Comparison of ENCODE assay signal across 24 cellular contexts in the genomic region with DNA sequence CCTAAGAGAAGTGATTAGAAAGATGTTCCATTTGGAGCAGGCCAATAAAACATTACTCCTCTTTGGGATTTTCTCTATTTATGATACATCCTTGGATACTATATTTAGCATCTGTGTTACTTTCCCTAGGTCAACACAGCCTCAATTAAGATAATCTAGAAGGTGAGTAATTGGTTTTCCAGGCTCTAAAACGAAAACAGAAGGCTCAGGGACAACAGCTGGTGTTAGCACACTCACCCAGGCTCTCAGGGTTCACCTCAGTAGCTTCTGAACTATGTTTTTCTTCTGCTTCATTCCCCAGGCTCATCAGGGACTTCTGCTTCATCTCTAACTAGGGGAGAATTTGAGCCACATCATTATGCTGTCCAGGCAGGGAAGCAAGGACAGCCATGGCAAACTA.
A peak's percentile ranks its signal among the peaks of the same experiment; 100 is the strongest.
DNase-seq lines count a peak whose midpoint lies in the region; ATAC-seq and FAIRE-seq lines count a peak whose summit lies in the region.
"Had no signal": no experiment of that assay in that cellular context is flagged by ENCODE, and none has a peak within 500 bp of the region (broad histone marks: within the 10 kb centered on the region; RNA-seq: fewer than 3 reads in every experiment).

No MANE protein-coding gene starts in this region.

- H3K4me3 Mint-ChIP-seq in activated CD4-positive, alpha-beta T cell treated with anti-CD3 and anti-CD28 coated beads for 36 hours: no peak overlapping the region
- no peak overlapping the region for H3K4me3 Mint-ChIP-seq in stimulated activated effector memory CD8-positive, alpha-beta T cell treated with anti-CD3 and anti-CD28 coated beads, Interleukin-12 subunit alpha, Interleukin-12 subunit beta, amount 100 ng/mL, for 72 hours
- H3K4me3 Mint-ChIP-seq: CD4-positive, alpha-beta T cell; IgD-negative memory B cell had no signal

- POLR2A ChIA-PET in activated CD4-positive, alpha-beta T cell treated with anti-CD3 and anti-CD28 coated beads for 36 hours (lab: Charles Lee): no interaction called here

- no peaks in the 10 kb centered on the region for H3K4me1 Mint-ChIP-seq in activated CD4-positive, alpha-beta T cell treated with anti-CD3 and anti-CD28 coated beads for 36 hours
- peaks cover 1% of the 10 kb centered on the region for H3K4me1 Mint-ChIP-seq in stimulated activated effector memory CD8-positive, alpha-beta T cell treated with anti-CD3 and anti-CD28 coated beads, Interleukin-12 subunit alpha, Interleukin-12 subunit beta, amount 100 ng/mL, for 72 hours

- peaks cover 39% of the 10 kb centered on the region for H3K36me3 Mint-ChIP-seq in activated CD4-positive, alpha-beta T cell treated with anti-CD3 and anti-CD28 coated beads for 36 hours (ENCODE audit: low read depth)
- peaks cover 31% of the 10 kb centered on the region for H3K36me3 Mint-ChIP-seq in stimulated activated effector memory CD8-positive, alpha-beta T cell treated with anti-CD3 and anti-CD28 coated beads, Interleukin-12 subunit alpha, Interleukin-12 subunit beta, amount 100 ng/mL, for 72 hours

- CTCF ChIA-PET in activated CD4-positive, alpha-beta T cell treated with anti-CD3 and anti-CD28 coated beads for 36 hours (lab: Charles Lee): interaction anchor here (0.7 to 2.4 kb wide), 4 partner anchors 9 to 153 kb away, joined by 3 to 7 read pairs (median 6); no protein-coding TSS in a partner anchor

- FAIRE-seq in islet of Langerhans (lab: Jason Lieb, UNC): peak; percentile 100
- FAIRE-seq: GM12891, H54, HTR-8/SVneo had no signal

- ATAC-seq in activated CD4-positive, alpha-beta T cell treated with anti-CD3 and anti-CD28 coated beads for 36 hours: no peak
- ATAC-seq in stimulated activated effector memory CD8-positive, alpha-beta T cell treated with anti-CD3 and anti-CD28 coated beads, Interleukin-12 subunit alpha, Interleukin-12 subunit beta, amount 100 ng/mL, for 72 hours: no peak
- no peak for ATAC-seq in HG03095 (IDR thresholded peaks at IDR 0.05; ENCODE audit: unreplicated experiment)
- ATAC-seq: A549, PC-3 had no signal

- H3K27me3 Mint-ChIP-seq in activated CD4-positive, alpha-beta T cell treated with anti-CD3 and anti-CD28 coated beads for 36 hours: no peaks in the 10 kb centered on the region
- H3K27me3 Mint-ChIP-seq: CD4-positive, alpha-beta T cell; IgD-negative memory B cell had no signal

- intact Hi-C loops in activated CD4-positive, alpha-beta T cell treated with anti-CD3 and anti-CD28 coated beads for 36 hours (cut with DNase I, micrococcal nuclease): no loop called here

- no peaks in the 10 kb centered on the region for H3K9me3 Mint-ChIP-seq in activated CD4-positive, alpha-beta T cell treated with anti-CD3 and anti-CD28 coated beads for 36 hours (ENCODE audit: low read depth)
- no peaks in the 10 kb centered on the region for H3K9me3 Mint-ChIP-seq in stimulated activated effector memory CD8-positive, alpha-beta T cell treated with anti-CD3 and anti-CD28 coated beads, Interleukin-12 subunit alpha, Interleukin-12 subunit beta, amount 100 ng/mL, for 72 hours
- H3K9me3 Mint-ChIP-seq: CD4-positive, alpha-beta T cell; IgD-negative memory B cell had no signal

- H3K27ac Mint-ChIP-seq in activated CD4-positive, alpha-beta T cell treated with anti-CD3 and anti-CD28 coated beads for 36 hours: peak overlapping the region; percentile 14
- peak overlapping the region; percentile 30 for H3K27ac Mint-ChIP-seq in stimulated activated effector memory CD8-positive, alpha-beta T cell treated with anti-CD3 and anti-CD28 coated beads, Interleukin-12 subunit alpha, Interleukin-12 subunit beta, amount 100 ng/mL, for 72 hours
- H3K27ac Mint-ChIP-seq: CD4-positive, alpha-beta T cell had no signal

- no peak for DNase-seq in activated CD4-positive, alpha-beta T cell treated with anti-CD3 and anti-CD28 coated beads for 36 hours
- DNase-seq in activated CD4-positive, alpha-beta T cell treated with anti-CD3 and anti-CD28 coated beads for 1 hour: no peak
- peak; percentile 89 for DNase-seq in NCI-H2171 treated with DMSO at 0.1 percent for 48 hours (lab: John Stamatoyannopoulos, UW)
- no peak for DNase-seq in stimulated activated effector memory CD8-positive, alpha-beta T cell treated with anti-CD3 and anti-CD28 coated beads, Interleukin-12 subunit alpha, Interleukin-12 subunit beta, amount 100 ng/mL, for 72 hours (ENCODE audit: low spot score in 2 of 2)
- no peak for DNase-seq in dedifferentiated amniotic fluid mesenchymal stem cell (ENCODE audit: extremely low spot score)
- DNase-seq in globus pallidus (ENCODE audit: low spot score): no peak
- DNase-seq: Calu3; CD4-positive, alpha-beta T cell; Kasumi-1; MM.1S; NCI-H1092; NCI-H187 treated with DMSO at 0.1 percent for 48 hours; NCI-H345; PC-3; RPMI8226; SHP77 treated with DMSO at 0.1 percent for 48 hours; SK-N-SH had no signal
